In the genomic region with DNA sequence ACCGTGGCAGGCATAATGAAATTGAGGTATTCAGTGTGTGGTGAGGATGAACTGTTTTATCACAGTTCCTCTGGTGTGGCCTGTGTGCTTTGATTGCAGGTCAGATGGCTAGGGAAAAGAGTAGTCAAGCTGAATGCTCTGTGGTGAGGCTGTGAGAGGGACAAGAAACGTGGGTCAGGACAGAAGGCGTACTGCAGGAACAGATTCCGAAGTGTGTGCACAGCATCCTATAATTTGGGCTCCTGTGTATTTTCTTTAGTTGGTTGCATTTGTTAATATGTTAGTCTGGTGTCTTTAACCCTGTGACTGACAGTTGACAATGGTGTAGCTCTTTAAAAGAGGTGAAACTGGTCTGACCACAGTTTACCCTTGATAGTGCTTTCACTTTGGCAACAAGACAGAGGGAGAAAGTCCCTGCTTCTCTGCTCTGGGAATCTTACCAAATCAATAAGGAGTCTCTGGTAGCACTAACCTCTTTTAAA, we compare ENCODE assay signal across 14 cellular contexts.
DNase-seq lines count a peak whose midpoint lies in the region; ATAC-seq lines count a peak whose summit lies in the region.
"Had no signal": no experiment of that assay in that cellular context is flagged by ENCODE, and none has a peak within 500 bp of the region (broad histone marks: within the 10 kb centered on the region; RNA-seq: fewer than 3 reads in every experiment).

No MANE protein-coding gene starts in this region.

- intact Hi-C loops in Right ventricle myocardium superior (cut with DNase I) = no loop called here

- H3K27me3 ChIP-seq in effector memory CD4-positive, alpha-beta T cell (replicated peaks; ENCODE audit: control insufficient read depth, insufficient read depth, low read length, poor library complexity, severe bottlenecking) = no peaks in the 10 kb centered on the region
- H3K27me3 ChIP-seq: BE2C, body of pancreas, gastrocnemius medialis had no signal

- H3K4me3 ChIP-seq in GM08714 (ENCODE audit: low read length) = peak overlapping the region; percentile 20; the same call in 1 of the 2 replicates
- H3K4me3 ChIP-seq in effector memory CD4-positive, alpha-beta T cell (ENCODE audit: insufficient read depth, low read depth, low read length, poor library complexity, severe bottlenecking) = no peak overlapping the region
- H3K4me3 ChIP-seq: body of pancreas, gastrocnemius medialis had no signal

- peak; percentile 73 for DNase-seq in NCI-H748 (lab: John Stamatoyannopoulos, UW; ENCODE audit: unreplicated experiment)
- no peak for DNase-seq in glomerular visceral epithelial cell (ENCODE audit: extremely low spot score)
- no peak for DNase-seq in effector memory CD4-positive, alpha-beta T cell
- no peak for DNase-seq in Right ventricle myocardium superior
- no peak for DNase-seq in activated CD4-positive, alpha-beta T cell treated with anti-CD3 and anti-CD28 coated beads, Interleukin-2, amount 50 U/mL, for 1 hour
- DNase-seq: activated CD4-positive, alpha-beta memory T cell treated with anti-CD3 and anti-CD28 coated beads, Interleukin-2, amount 10 ng/mL, durations not matched to agents 7 days and 5 days; BE2C; body of pancreas; gastrocnemius medialis; naive thymus-derived CD8-positive, alpha-beta T cell; stimulated activated CD4-positive, alpha-beta T cell treated with anti-CD3 and anti-CD28 coated beads, Interleukin-4, amount 100 ng/mL, for 24 hours had no signal

- no peaks in the 10 kb centered on the region for H3K36me3 ChIP-seq in effector memory CD4-positive, alpha-beta T cell (ENCODE audit: control insufficient read depth, insufficient read depth, low read length)
- H3K36me3 ChIP-seq: BE2C, gastrocnemius medialis had no signal

- H3K4me1 ChIP-seq in effector memory CD4-positive, alpha-beta T cell (ENCODE audit: control insufficient read depth, insufficient read depth, low read length, poor library complexity, severe bottlenecking) = no peaks in the 10 kb centered on the region

- peak; percentile 85 for ATAC-seq in GM19438 (IDR thresholded peaks at IDR 0.05; ENCODE audit: low read depth, unreplicated experiment)
- peak; percentile 78 for ATAC-seq in HG02973 (IDR thresholded peaks at IDR 0.05; ENCODE audit: unreplicated experiment)
- ATAC-seq in Right ventricle myocardium superior (ENCODE audit: poor library complexity) = no peak
- ATAC-seq: body of pancreas; gastrocnemius medialis; naive thymus-derived CD8-positive, alpha-beta T cell had no signal

- H3K9me3 ChIP-seq in effector memory CD4-positive, alpha-beta T cell (ENCODE audit: control insufficient read depth, low read length) = no peaks in the 10 kb centered on the region
- H3K9me3 ChIP-seq: BE2C, body of pancreas, gastrocnemius medialis had no signal

- H3K27ac ChIP-seq in effector memory CD4-positive, alpha-beta T cell (ENCODE audit: insufficient read depth, low read length, poor library complexity, severe bottlenecking) = no peak overlapping the region
- H3K27ac ChIP-seq: body of pancreas, gastrocnemius medialis had no signal
